Comparison of ENCODE assay signal across 11 cellular contexts in genomic region chr12:64681200-64682052, GRCh38.
DNase-seq lines count a peak whose midpoint lies in the region; ATAC-seq, FAIRE-seq and TF ChIP-seq lines count a peak whose summit lies in the region.
"Had no signal": no experiment of that assay in that cellular context is flagged by ENCODE, and none has a peak within 500 bp of the region (broad histone marks: within the 10 kb centered on the region; RNA-seq: fewer than 3 reads in every experiment).

No MANE protein-coding gene starts in this region.

- no peak overlapping the region for H4K8ac ChIP-seq in mesenchymal stem cell (ENCODE audit: low read length)

- H3F3A ChIP-seq in MM.1S (ENCODE audit: insufficient read depth, low read length) = no peaks in the 10 kb centered on the region

- in situ Hi-C loops in KBM-7 (cut with MboI; ENCODE audit: low pct_unique_long_range_greater_than_20kb, low sequenced_read_pairs) = no loop called here

- no peak overlapping the region for H3K9ac ChIP-seq in mesenchymal stem cell (ENCODE audit: low read length)
- no peak overlapping the region for H3K9ac ChIP-seq in MM.1S (ENCODE audit: low read length)

- peaks cover 54% of the 10 kb centered on the region for H3K79me2 ChIP-seq in MM.1S (ENCODE audit: low read length)

- H2BK5ac ChIP-seq in mesenchymal stem cell (ENCODE audit: low read depth, low read length, poor library complexity, severe bottlenecking) = peak overlapping the region; percentile 25

- H4K91ac ChIP-seq in mesenchymal stem cell (ENCODE audit: low read length) = no peak overlapping the region

- H3K4me2 ChIP-seq in mesenchymal stem cell (ENCODE audit: low read length, poor library complexity, severe bottlenecking) (no peak overlapping the region), MM.1S (ENCODE audit: low read depth, low read length) (no peak overlapping the region)

- H2AFZ ChIP-seq in mesenchymal stem cell (ENCODE audit: low read depth, low read length) (no peak overlapping the region), MM.1S (ENCODE audit: low read length) (no peak overlapping the region)

- H3K14ac ChIP-seq in mesenchymal stem cell (ENCODE audit: low read length in 2 of 2) = no peak overlapping the region

- H2AK5ac ChIP-seq in mesenchymal stem cell (ENCODE audit: low read length, severe bottlenecking) = peak overlapping the region; percentile 53

- no peaks in the 10 kb centered on the region for H3K27me3 Mint-ChIP-seq in CD4-positive, CD25-positive, alpha-beta regulatory T cell
- no peaks in the 10 kb centered on the region for H3K27me3 Mint-ChIP-seq in activated B cell treated with CpG ODN at 0.5 μM for 24 hours

- POLR2A ChIA-PET in activated B cell treated with CpG ODN at 0.5 μM for 24 hours (lab: Charles Lee) = interaction anchor here (0.6 to 6.1 kb wide), 3 partner anchors 40 to 72 kb away, joined by 4 to 37 read pairs (median 7); partner anchors contain the start of gene RASSF3

- no peaks in the 10 kb centered on the region for H3K27me3 ChIP-seq in CD4-positive, CD25-positive, alpha-beta regulatory T cell (ENCODE audit: control insufficient read depth, insufficient read depth, low read length)
- H3K27me3 ChIP-seq in mesenchymal stem cell (ENCODE audit: control insufficient read depth in 1 of 2, insufficient read depth in 1 of 2, low read length in 2 of 2) = no peaks in the 10 kb centered on the region
- no peaks in the 10 kb centered on the region for H3K27me3 ChIP-seq in MM.1S (replicated peaks; ENCODE audit: insufficient read depth, low read length)

- 88% methylated on average over 5 of the region's 5 CpGs for WGBS in mesenchymal stem cell

- H2BK15ac ChIP-seq in mesenchymal stem cell (ENCODE audit: low read depth, poor library complexity, severe bottlenecking) = no peak overlapping the region

- CTCF ChIA-PET in activated B cell treated with CpG ODN at 0.5 μM for 24 hours (lab: Charles Lee) = interaction anchor here (0.8 to 2.0 kb wide), 4 partner anchors 16 to 132 kb away, joined by 3 to 10 read pairs (median 6); no protein-coding TSS in a partner anchor

- peak overlapping the region; percentile 92 for H3K27ac ChIP-seq in CD4-positive, CD25-positive, alpha-beta regulatory T cell (ENCODE audit: insufficient read depth, low read length, poor library complexity, severe bottlenecking)
- H3K27ac ChIP-seq in mesenchymal stem cell (ENCODE audit: low read length, poor library complexity, severe bottlenecking) (no peak overlapping the region), MM.1S (ENCODE audit: low read length) (no peak overlapping the region)

- H3K9me2 ChIP-seq in MM.1S (replicated peaks; ENCODE audit: insufficient read depth, low read length) = no peaks in the 10 kb centered on the region

- H3K9me3 ChIP-seq in CD4-positive, CD25-positive, alpha-beta regulatory T cell (ENCODE audit: control insufficient read depth in 2 of 2, low read length in 2 of 2) = no peaks in the 10 kb centered on the region
- no peaks in the 10 kb centered on the region for H3K9me3 ChIP-seq in mesenchymal stem cell (ENCODE audit: control insufficient read depth, low read length)
- no peaks in the 10 kb centered on the region for H3K9me3 ChIP-seq in MM.1S (replicated peaks; ENCODE audit: insufficient read depth, low read length)

- H3K4me1 ChIP-seq in CD4-positive, CD25-positive, alpha-beta regulatory T cell (ENCODE audit: control insufficient read depth, insufficient read depth, low read length, poor library complexity, severe bottlenecking) = peaks cover 100% of the 10 kb centered on the region
- H3K4me1 ChIP-seq in mesenchymal stem cell (ENCODE audit: control insufficient read depth, insufficient read depth, low read depth, low read length) (peaks cover 8% of the 10 kb centered on the region), MM.1S (ENCODE audit: low read length) (peaks cover 8% of the 10 kb centered on the region; the same call in 1 of the 2 replicates)

- H3K36me3 Mint-ChIP-seq in CD4-positive, CD25-positive, alpha-beta regulatory T cell = peaks cover 40% of the 10 kb centered on the region
- peaks cover 28% of the 10 kb centered on the region for H3K36me3 Mint-ChIP-seq in activated B cell treated with CpG ODN at 0.5 μM for 24 hours (ENCODE audit: low read depth)

- peak overlapping the region; percentile 55 for H3K4me3 ChIP-seq in CD4-positive, CD25-positive, alpha-beta regulatory T cell (ENCODE audit: low read depth, low read length)
- H3K4me3 ChIP-seq in mesenchymal stem cell (ENCODE audit: insufficient read depth in 1 of 2, low read depth in 1 of 2, low read length in 2 of 2) (no peak overlapping the region), MM.1S (ENCODE audit: low read length) (no peak overlapping the region)

- no peak for FAIRE-seq in H54 (lab: Jason Lieb, UNC)

- intact Hi-C loops in activated B cell treated with CpG ODN at 0.5 μM for 24 hours (cut with micrococcal nuclease) = no loop called here

- H4K20me1 ChIP-seq in MM.1S (ENCODE audit: insufficient read depth, low read length) = no peaks in the 10 kb centered on the region

- H3K4me1 Mint-ChIP-seq in CD4-positive, CD25-positive, alpha-beta regulatory T cell = peaks cover 36 to 100% (median 71%) of the 10 kb centered on the region in 4 donors
- peaks cover 79% of the 10 kb centered on the region for H3K4me1 Mint-ChIP-seq in activated B cell treated with CpG ODN at 0.5 μM for 24 hours

- H3K36me3 ChIP-seq in CD4-positive, CD25-positive, alpha-beta regulatory T cell (ENCODE audit: control insufficient read depth, insufficient read depth, low read length) = peaks cover 10% of the 10 kb centered on the region
- H3K36me3 ChIP-seq in mesenchymal stem cell (ENCODE audit: control insufficient read depth in 1 of 2, insufficient read depth in 2 of 2, low read depth in 1 of 2, low read length in 2 of 2) (peaks cover 7 to 8% of the 10 kb centered on the region in 2 experiments), MM.1S (replicated peaks; ENCODE audit: insufficient read depth, low read length) (no peaks in the 10 kb centered on the region)

- no peak for TF ChIP-seq POLR2A in H54 (IDR thresholded peaks at IDR 0.05; ENCODE audit: low read depth, low read length)

- no peak overlapping the region for H2BK120ac ChIP-seq in mesenchymal stem cell (ENCODE audit: low read depth, low read length)

- H3K18ac ChIP-seq in mesenchymal stem cell (ENCODE audit: low read depth in 1 of 2, low read length in 2 of 2) = peak overlapping the region in 1 of 2 experiments; percentile 0

- peaks cover 21% of the 10 kb centered on the region for H3K79me1 ChIP-seq in mesenchymal stem cell (replicated peaks; ENCODE audit: low read length, poor library complexity, severe bottlenecking)

- H3K27ac Mint-ChIP-seq in CD4-positive, CD25-positive, alpha-beta regulatory T cell = peak overlapping the region; percentile 97 to 100 (median 99)
- H3K27ac Mint-ChIP-seq in activated B cell treated with CpG ODN at 0.5 μM for 24 hours = peak overlapping the region; percentile 35

- H3K9me3 Mint-ChIP-seq in CD4-positive, CD25-positive, alpha-beta regulatory T cell = peaks cover 0 to 2% (median 0%) of the 10 kb centered on the region in 7 donors
- no peaks in the 10 kb centered on the region for H3K9me3 Mint-ChIP-seq in activated B cell treated with CpG ODN at 0.5 μM for 24 hours

- H3K23ac ChIP-seq in mesenchymal stem cell (ENCODE audit: low read length in 2 of 2) = no peak overlapping the region

- no peak for TF ChIP-seq CTCF in activated B cell treated with CpG ODN at 0.5 μM for 24 hours (IDR thresholded peaks at IDR 0.05)
- TF ChIP-seq CTCF in MM.1S (IDR thresholded peaks at IDR 0.05; ENCODE audit: low read length) = no peak

- DNase-seq in CD4-positive, CD25-positive, alpha-beta regulatory T cell = no peak
- DNase-seq in activated B cell treated with CpG ODN at 0.5 μM for 24 hours (no peak), mesenchymal stem cell (no peak), KBM-7 (no peak), H54 (ENCODE audit: insufficient read length, low spot score) (no peak), MM.1S (no peak)
- DNase-seq: anterior cingulate cortex, NCI-H1092 had no signal

- no peak overlapping the region for H2BK12ac ChIP-seq in mesenchymal stem cell (ENCODE audit: low read length in 2 of 2)

- no peak for ATAC-seq in CD4-positive, CD25-positive, alpha-beta regulatory T cell (ENCODE audit: low read depth in 2 of 2)
- ATAC-seq in GM21529 (IDR thresholded peaks at IDR 0.05; ENCODE audit: unreplicated experiment) (peak; percentile 44), activated B cell treated with CpG ODN at 0.5 μM for 24 hours (ENCODE audit: low read depth) (peak; percentile 28), GM21360 (IDR thresholded peaks at IDR 0.05; ENCODE audit: unreplicated experiment) (no peak)
- ATAC-seq: SK-N-SH treated with all-trans-retinoic acid at 6 μM for 48 hours had no signal

- no peak overlapping the region for H3K4ac ChIP-seq in mesenchymal stem cell (ENCODE audit: low read depth in 1 of 2, low read length in 2 of 2)

- H3K4me3 Mint-ChIP-seq in CD4-positive, CD25-positive, alpha-beta regulatory T cell = peak overlapping the region; percentile 67 to 91 (median 86)
- H3K4me3 Mint-ChIP-seq in activated B cell treated with CpG ODN at 0.5 μM for 24 hours = peak overlapping the region; percentile 35

Comparison
In these comparisons a context has a peak if more than half of its experiments do, and no peak if none do; other contexts are left out.
1. ATAC-seq: peak in GM21529 (single experiment) and activated B cell treated with CpG ODN at 0.5 μM for 24 hours (single experiment); none in CD4-positive, CD25-positive, alpha-beta regulatory T cell (0 of 2) and GM21360 (single experiment).